ENCODE assay signal across 19 cellular contexts in genomic region chr7:22601028-22601795, GRCh38.
A peak's percentile ranks its signal among the peaks of the same experiment; 100 is the strongest.
DNase-seq lines count a peak whose midpoint lies in the region; ATAC-seq and TF ChIP-seq lines count a peak whose summit lies in the region.
"Had no signal": no experiment of that assay in that cellular context is flagged by ENCODE, and none has a peak within 500 bp of the region (broad histone marks: within the 10 kb centered on the region; RNA-seq: fewer than 3 reads in every experiment).

No MANE protein-coding gene starts in this region.

- no peaks in the 10 kb centered on the region for H3K9me2 ChIP-seq in PC-3 (replicated peaks; ENCODE audit: low read length)

- H3K4me3 ChIP-seq in fibroblast of pulmonary artery (replicated peaks; ENCODE audit: low read depth, low read length) (no peak overlapping the region), osteoblast (ENCODE audit: insufficient read depth, low read length) (no peak overlapping the region), PC-3 (ENCODE audit: low read length) (no peak overlapping the region), foreskin fibroblast (ENCODE audit: low read depth in 1 of 2, low read length in 2 of 2) (no peak overlapping the region)
- H3K4me3 ChIP-seq: HAP-1, psoas muscle, tibial nerve had no signal

- H3K4me2 ChIP-seq in osteoblast (ENCODE audit: insufficient read depth, low read length) = no peak overlapping the region
- no peak overlapping the region for H3K4me2 ChIP-seq in PC-3 (ENCODE audit: low read length)
- H3K4me2 ChIP-seq: KMS-11 had no signal

- POLR2A ChIA-PET in PC-3 (lab: Charles Lee; ENCODE audit: unreplicated experiment) = no interaction called here

- no peak overlapping the region for H2AFZ ChIP-seq in osteoblast (ENCODE audit: low read length)
- no peak overlapping the region for H2AFZ ChIP-seq in PC-3 (ENCODE audit: low read length)

- H3K27ac ChIP-seq in osteoblast (ENCODE audit: low read depth, low read length) = peak overlapping the region; percentile 77
- no peak overlapping the region for H3K27ac ChIP-seq in PC-3 (ENCODE audit: low read length)
- H3K27ac ChIP-seq: KMS-11, psoas muscle had no signal

- CTCF ChIA-PET in PC-3 (lab: Charles Lee) = no interaction called here

- ATAC-seq in SK-N-SH treated with all-trans-retinoic acid at 6 μM for 48 hours (peak; percentile 28; the same call in 2 of the 3 replicates), PC-3 (no peak)
- ATAC-seq: stimulated activated effector memory CD8-positive, alpha-beta T cell treated with anti-CD3 and anti-CD28 coated beads, Interleukin-12 subunit alpha, Interleukin-12 subunit beta, amount 100 ng/mL, for 72 hours had no signal

- DNase-seq in ELR (ENCODE audit: low read depth) (peak; percentile 45), fibroblast of pulmonary artery (ENCODE audit: low read depth) (peak; percentile 72), osteoblast (ENCODE audit: insufficient read length, low spot score, missing footprints) (no peak), PC-3 (no peak), foreskin fibroblast (no peak), NCI-H1417 (lab: John Stamatoyannopoulos, UW) (no peak)
- DNase-seq: activated CD8-positive, alpha-beta memory T cell treated with anti-CD3 and anti-CD28 coated beads for 24 hours; activated naive CD8-positive, alpha-beta T cell treated with anti-CD3 and anti-CD28 coated beads for 36 hours; CD4-positive, CD25-positive, alpha-beta regulatory T cell; DND-41; NCI-H1048; NCI-H82; psoas muscle; stimulated activated CD4-positive, alpha-beta T cell treated with anti-CD3 and anti-CD28 coated beads, Interleukin-12 subunit alpha, Interleukin-12 subunit beta, amount 100 ng/mL, for 4 hours had no signal

- H3K9ac ChIP-seq in PC-3 (ENCODE audit: low read length) = no peak overlapping the region
- H3K9ac ChIP-seq: KMS-11 had no signal

- H3K27me3 ChIP-seq in osteoblast (ENCODE audit: insufficient read depth, low read length) (no peaks in the 10 kb centered on the region), PC-3 (ENCODE audit: low read length) (no peaks in the 10 kb centered on the region)
- H3K27me3 ChIP-seq: tibial nerve had no signal

- no peaks in the 10 kb centered on the region for H3K36me3 ChIP-seq in osteoblast (ENCODE audit: insufficient read depth, low read length)
- H3K36me3 ChIP-seq in PC-3 (ENCODE audit: low read depth, low read length) = no peaks in the 10 kb centered on the region
- H3K36me3 ChIP-seq: HAP-1, tibial nerve had no signal

- H3K4me1 ChIP-seq in osteoblast (ENCODE audit: insufficient read depth, low read length) (peaks cover 34% of the 10 kb centered on the region), PC-3 (ENCODE audit: insufficient read depth, low read length) (peaks cover 21% of the 10 kb centered on the region)
- H3K4me1 ChIP-seq: HAP-1 had no signal

- intact Hi-C loops in PC-3 (cut with micrococcal nuclease) = loop anchor here (5.0 kb wide), 1 partner anchor 41 kb away; no protein-coding TSS in a partner anchor

- no peak for TF ChIP-seq CTCF in fibroblast of pulmonary artery (IDR thresholded peaks at IDR 0.05; ENCODE audit: low read length, missing control alignments)
- TF ChIP-seq CTCF in osteoblast (IDR thresholded peaks at IDR 0.05; ENCODE audit: extremely low read depth, low read depth, low read length) = no peak
- TF ChIP-seq CTCF in PC-3 (conservative IDR thresholded peaks at IDR 0.05; ENCODE audit: low read depth, low read length) = no peak
- no peak for TF ChIP-seq CTCF in foreskin fibroblast (IDR thresholded peaks at IDR 0.05; ENCODE audit: low read depth, low read length)

- H3F3A ChIP-seq in PC-3 (ENCODE audit: low read length, unreplicated experiment) = no peaks in the 10 kb centered on the region

- no peaks in the 10 kb centered on the region for H4K20me1 ChIP-seq in osteoblast (ENCODE audit: insufficient read depth, low read length)
- no peaks in the 10 kb centered on the region for H4K20me1 ChIP-seq in PC-3 (ENCODE audit: low read length)

- BruUV-seq in PC-3 (replicated peaks; lab: Mats Ljungman, UMichigan) = no TSS peak

- H3K79me2 ChIP-seq in osteoblast (ENCODE audit: insufficient read depth, low read length) (no peaks in the 10 kb centered on the region), PC-3 (ENCODE audit: low read length) (no peaks in the 10 kb centered on the region)

- H3K9me3 ChIP-seq in osteoblast (ENCODE audit: low read depth, low read length) (no peaks in the 10 kb centered on the region), PC-3 (ENCODE audit: low read length) (no peaks in the 10 kb centered on the region)
- H3K9me3 ChIP-seq: HAP-1, psoas muscle, tibial nerve had no signal

TF ChIP-seq in SK-N-SH treated with all-trans-retinoic acid at 6 μM for 48 hours, 23 proteins besides CTCF, POLR2A, EP300 and RAD21:
- TF ChIP-seq ESRRG (CRISPR knock-in tag; IDR thresholded peaks at IDR 0.05) = no peak
- no peak for TF ChIP-seq POU6F1 (CRISPR knock-in tag; IDR thresholded peaks at IDR 0.05; ENCODE audit: borderline replicate concordance, low read depth)
- no peak for TF ChIP-seq RARB (CRISPR knock-in tag; IDR thresholded peaks at IDR 0.05)

Comparison
In these comparisons a context has a peak if more than half of its experiments do, and no peak if none do; other contexts are left out.
1. DNase-seq: peak in ELR (single experiment) and fibroblast of pulmonary artery (single experiment); none in osteoblast (single experiment), PC-3 (single experiment), foreskin fibroblast (0 of 2) and NCI-H1417 (0 of 3).